30 cellular contexts compared by ENCODE assay signal in the genomic region with DNA sequence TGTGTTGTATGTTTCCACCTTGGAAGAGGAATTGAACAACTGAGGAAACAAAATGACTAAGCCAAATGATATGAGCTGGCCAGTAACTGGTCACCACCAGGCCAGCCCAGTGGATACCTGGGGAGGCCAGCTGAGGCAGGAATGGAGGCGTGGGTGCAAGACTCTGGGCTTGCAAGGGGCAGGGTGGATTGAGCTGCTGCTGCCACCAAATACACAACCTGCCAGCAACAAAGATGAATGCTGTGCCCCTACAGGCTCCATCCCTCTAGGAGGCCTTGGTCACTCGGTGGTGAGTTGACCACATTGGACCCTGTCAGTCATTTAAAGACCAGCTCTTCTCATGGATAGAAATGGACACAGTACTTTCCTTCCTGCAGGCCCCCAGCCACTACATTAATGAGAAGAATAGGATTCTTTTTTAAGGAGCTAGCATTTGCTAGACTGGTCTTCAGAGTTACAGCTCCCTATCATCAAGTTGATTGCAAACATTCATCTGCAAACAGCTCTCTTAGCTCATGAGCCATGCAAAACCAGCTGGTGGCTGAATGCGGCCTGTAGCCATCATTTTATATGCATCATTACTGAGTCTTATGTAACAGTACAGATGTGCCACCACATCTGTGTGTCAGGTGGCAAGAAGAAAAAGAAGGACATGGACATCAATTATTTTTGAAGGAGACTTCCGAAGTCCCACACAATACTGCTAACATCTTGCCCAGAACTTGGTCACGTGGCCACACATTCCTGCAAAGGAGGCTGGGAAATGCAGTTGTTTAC. TPM values are rescaled to one million over a fixed set of nuclear protein-coding genes. Genes with fewer than 3 reads are reported as not detected.
"Had no signal": no experiment of that assay in that cellular context is flagged by ENCODE, and none has a peak within 500 bp of the region (broad histone marks: within the 10 kb centered on the region; RNA-seq: fewer than 3 reads in every experiment).

No MANE protein-coding gene starts in this region.

- FAIRE-seq: keratinocyte had no signal

- H3K4me3 Mint-ChIP-seq: naive thymus-derived CD8-positive, alpha-beta T cell; nephron; neural crest cell; stimulated activated naive B cell treated with anti-CD40 and anti-IgM and Interleukin-4, amounts not matched to agents 10 μg/mL and 1 μg/mL and 100 μg/mL, for 72 hours had no signal

- H3K27ac Mint-ChIP-seq: naive thymus-derived CD8-positive, alpha-beta T cell; nephron; progenitor cell of endocrine pancreas; stimulated activated naive B cell treated with anti-CD40 and anti-IgM and Interleukin-4, amounts not matched to agents 10 μg/mL and 1 μg/mL and 100 μg/mL, for 72 hours had no signal

- DNase-seq: hippocampal formation; kidney glomerular epithelial cell; left cardiac atrium; left lung; lower lobe of right lung; mammary epithelial cell; mesenchymal stem cell; naive thymus-derived CD8-positive, alpha-beta T cell; occipital lobe; ovary; right lobe of liver; stimulated activated CD4-positive, alpha-beta T cell treated with anti-CD3 and anti-CD28 coated beads, Interleukin-1b, Interleukin-23, amount 100 ng/mL, for 48 hours; stimulated activated CD4-positive, alpha-beta T cell treated with anti-CD3 and anti-CD28 coated beads, Interleukin-2, amount 100 ng/mL, for 48 hours; stimulated activated CD4-positive, alpha-beta T cell treated with anti-CD3 and anti-CD28 coated beads, Interleukin-4, amount 100 ng/mL, for 4 hours; stimulated activated CD8-positive, alpha-beta memory T cell treated with anti-CD3 and anti-CD28 coated beads, Interleukin-4, amount 100 ng/mL, for 48 hours; stimulated activated naive B cell treated with anti-CD40 and anti-IgM and Interleukin-4, amounts not matched to agents 10 μg/mL and 1 μg/mL and 100 μg/mL, for 72 hours; stimulated activated naive CD8-positive, alpha-beta T cell treated with anti-CD3 and anti-CD28 coated beads, Interleukin-15, Interleukin-2, amounts not matched to agents 100 U/mL and 50 U/mL, for 24 hours; stomach; testis; thyroid gland; transverse colon; upper lobe of left lung had no signal

- ATAC-seq: left cardiac atrium; left lung; lower lobe of right lung; naive thymus-derived CD8-positive, alpha-beta T cell; right lobe of liver; stimulated activated naive B cell treated with anti-CD40 and anti-IgM and Interleukin-4, amounts not matched to agents 10 μg/mL and 1 μg/mL and 100 μg/mL, for 72 hours; stimulated activated naive CD8-positive, alpha-beta T cell treated with anti-CD3 and anti-CD28 coated beads, Interleukin-15, Interleukin-2, amounts not matched to agents 100 U/mL and 50 U/mL, for 24 hours had no signal

- H3K36me3 ChIP-seq: left lung, lower lobe of right lung, neutrophil, ovary, right atrium auricular region, right lobe of liver, stomach, thyroid gland, transverse colon, upper lobe of left lung, vagina had no signal

- H3K4me2 ChIP-seq: smooth muscle cell had no signal

- H3K27ac ChIP-seq: left lung, lower lobe of right lung, neutrophil, ovary, right atrium auricular region, right lobe of liver, stomach, testis, thyroid gland, transverse colon, upper lobe of left lung, vagina had no signal

- H3K9me3 ChIP-seq: neutrophil, ovary, right lobe of liver, testis, thyroid gland, transverse colon, vagina had no signal

- H3K27me3 Mint-ChIP-seq: progenitor cell of endocrine pancreas had no signal

- H3K27me3 ChIP-seq: left lung, neutrophil, ovary, right atrium auricular region, right lobe of liver, stomach, testis, thyroid gland, transverse colon, upper lobe of left lung, vagina had no signal

- H3K4me1 ChIP-seq: left lung, lower lobe of right lung, right atrium auricular region, right lobe of liver, stomach, testis, thyroid gland, transverse colon, upper lobe of left lung, vagina had no signal

- H3K4me3 ChIP-seq: left lung, lower lobe of right lung, ovary, right atrium auricular region, right lobe of liver, smooth muscle cell, stomach, testis, thyroid gland, transverse colon, upper lobe of left lung, vagina had no signal

- H3K4me1 Mint-ChIP-seq: naive thymus-derived CD8-positive, alpha-beta T cell; nephron; neural crest cell; stimulated activated naive B cell treated with anti-CD40 and anti-IgM and Interleukin-4, amounts not matched to agents 10 μg/mL and 1 μg/mL and 100 μg/mL, for 72 hours had no signal

RNA-seq across cellular contexts. Expression of gene SLC22A3, which starts 26.3 kb away (rescaled TPM):
- total RNA-seq: naive thymus-derived CD8-positive, alpha-beta T cell had no signal
- polyA plus RNA-seq: naive thymus-derived CD8-positive, alpha-beta T cell had no signal
